2 cellular contexts compared by ENCODE assay signal in the genomic region with DNA sequence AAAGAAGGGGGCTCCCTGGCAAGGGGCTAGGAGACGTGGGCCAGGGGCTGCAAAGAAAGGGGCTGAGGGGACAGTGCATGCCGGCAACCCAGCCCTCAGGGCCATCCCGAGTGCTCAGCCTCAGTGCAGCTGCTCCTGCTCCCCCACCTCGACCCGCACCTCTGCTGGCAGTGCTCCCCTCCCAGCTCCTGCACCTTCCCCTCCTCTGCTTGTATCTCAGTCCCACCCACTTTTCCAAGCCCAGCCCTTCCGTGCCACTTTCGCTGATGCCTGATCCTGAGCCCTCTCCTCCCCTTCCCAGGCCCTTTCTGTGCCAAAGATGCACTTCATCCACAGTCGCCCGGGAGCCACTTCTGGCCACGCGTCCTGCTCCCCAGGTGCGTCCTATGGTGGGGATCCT.
TF ChIP-seq lines count a peak whose summit lies in the region.

No MANE protein-coding gene starts in this region.

TF ChIP-seq in GM23338, 12 proteins besides CTCF, POLR2A, EP300 and RAD21 (continues in another document):
- TF ChIP-seq, protein P1, sequence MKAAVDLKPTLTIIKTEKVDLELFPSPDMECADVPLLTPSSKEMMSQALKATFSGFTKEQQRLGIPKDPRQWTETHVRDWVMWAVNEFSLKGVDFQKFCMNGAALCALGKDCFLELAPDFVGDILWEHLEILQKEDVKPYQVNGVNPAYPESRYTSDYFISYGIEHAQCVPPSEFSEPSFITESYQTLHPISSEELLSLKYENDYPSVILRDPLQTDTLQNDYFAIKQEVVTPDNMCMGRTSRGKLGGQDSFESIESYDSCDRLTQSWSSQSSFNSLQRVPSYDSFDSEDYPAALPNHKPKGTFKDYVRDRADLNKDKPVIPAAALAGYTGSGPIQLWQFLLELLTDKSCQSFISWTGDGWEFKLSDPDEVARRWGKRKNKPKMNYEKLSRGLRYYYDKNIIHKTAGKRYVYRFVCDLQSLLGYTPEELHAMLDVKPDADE (IDR thresholded peaks at IDR 0.05), result no peak
- TF ChIP-seq REST (IDR thresholded peaks at IDR 0.05; ENCODE audit: unreplicated experiment) (no peak), STAT1 (IDR thresholded peaks at IDR 0.05; ENCODE audit: unreplicated experiment) (no peak), ZNF331 (CRISPR knock-in tag; IDR thresholded peaks at IDR 0.05; ENCODE audit: low read depth) (no peak), POLR2AphosphoS5 (IDR thresholded peaks at IDR 0.05; ENCODE audit: low read depth) (no peak), CREB1 (CRISPR knock-in tag; IDR thresholded peaks at IDR 0.05; ENCODE audit: low read depth) (no peak), ZNF114 (CRISPR knock-in tag; IDR thresholded peaks at IDR 0.05) (no peak), NANOG (IDR thresholded peaks at IDR 0.05; ENCODE audit: borderline replicate concordance) (no peak), EZH2 (IDR thresholded peaks at IDR 0.05; ENCODE audit: low read depth, unreplicated experiment) (no peak)
- TF ChIP-seq, protein P2, sequence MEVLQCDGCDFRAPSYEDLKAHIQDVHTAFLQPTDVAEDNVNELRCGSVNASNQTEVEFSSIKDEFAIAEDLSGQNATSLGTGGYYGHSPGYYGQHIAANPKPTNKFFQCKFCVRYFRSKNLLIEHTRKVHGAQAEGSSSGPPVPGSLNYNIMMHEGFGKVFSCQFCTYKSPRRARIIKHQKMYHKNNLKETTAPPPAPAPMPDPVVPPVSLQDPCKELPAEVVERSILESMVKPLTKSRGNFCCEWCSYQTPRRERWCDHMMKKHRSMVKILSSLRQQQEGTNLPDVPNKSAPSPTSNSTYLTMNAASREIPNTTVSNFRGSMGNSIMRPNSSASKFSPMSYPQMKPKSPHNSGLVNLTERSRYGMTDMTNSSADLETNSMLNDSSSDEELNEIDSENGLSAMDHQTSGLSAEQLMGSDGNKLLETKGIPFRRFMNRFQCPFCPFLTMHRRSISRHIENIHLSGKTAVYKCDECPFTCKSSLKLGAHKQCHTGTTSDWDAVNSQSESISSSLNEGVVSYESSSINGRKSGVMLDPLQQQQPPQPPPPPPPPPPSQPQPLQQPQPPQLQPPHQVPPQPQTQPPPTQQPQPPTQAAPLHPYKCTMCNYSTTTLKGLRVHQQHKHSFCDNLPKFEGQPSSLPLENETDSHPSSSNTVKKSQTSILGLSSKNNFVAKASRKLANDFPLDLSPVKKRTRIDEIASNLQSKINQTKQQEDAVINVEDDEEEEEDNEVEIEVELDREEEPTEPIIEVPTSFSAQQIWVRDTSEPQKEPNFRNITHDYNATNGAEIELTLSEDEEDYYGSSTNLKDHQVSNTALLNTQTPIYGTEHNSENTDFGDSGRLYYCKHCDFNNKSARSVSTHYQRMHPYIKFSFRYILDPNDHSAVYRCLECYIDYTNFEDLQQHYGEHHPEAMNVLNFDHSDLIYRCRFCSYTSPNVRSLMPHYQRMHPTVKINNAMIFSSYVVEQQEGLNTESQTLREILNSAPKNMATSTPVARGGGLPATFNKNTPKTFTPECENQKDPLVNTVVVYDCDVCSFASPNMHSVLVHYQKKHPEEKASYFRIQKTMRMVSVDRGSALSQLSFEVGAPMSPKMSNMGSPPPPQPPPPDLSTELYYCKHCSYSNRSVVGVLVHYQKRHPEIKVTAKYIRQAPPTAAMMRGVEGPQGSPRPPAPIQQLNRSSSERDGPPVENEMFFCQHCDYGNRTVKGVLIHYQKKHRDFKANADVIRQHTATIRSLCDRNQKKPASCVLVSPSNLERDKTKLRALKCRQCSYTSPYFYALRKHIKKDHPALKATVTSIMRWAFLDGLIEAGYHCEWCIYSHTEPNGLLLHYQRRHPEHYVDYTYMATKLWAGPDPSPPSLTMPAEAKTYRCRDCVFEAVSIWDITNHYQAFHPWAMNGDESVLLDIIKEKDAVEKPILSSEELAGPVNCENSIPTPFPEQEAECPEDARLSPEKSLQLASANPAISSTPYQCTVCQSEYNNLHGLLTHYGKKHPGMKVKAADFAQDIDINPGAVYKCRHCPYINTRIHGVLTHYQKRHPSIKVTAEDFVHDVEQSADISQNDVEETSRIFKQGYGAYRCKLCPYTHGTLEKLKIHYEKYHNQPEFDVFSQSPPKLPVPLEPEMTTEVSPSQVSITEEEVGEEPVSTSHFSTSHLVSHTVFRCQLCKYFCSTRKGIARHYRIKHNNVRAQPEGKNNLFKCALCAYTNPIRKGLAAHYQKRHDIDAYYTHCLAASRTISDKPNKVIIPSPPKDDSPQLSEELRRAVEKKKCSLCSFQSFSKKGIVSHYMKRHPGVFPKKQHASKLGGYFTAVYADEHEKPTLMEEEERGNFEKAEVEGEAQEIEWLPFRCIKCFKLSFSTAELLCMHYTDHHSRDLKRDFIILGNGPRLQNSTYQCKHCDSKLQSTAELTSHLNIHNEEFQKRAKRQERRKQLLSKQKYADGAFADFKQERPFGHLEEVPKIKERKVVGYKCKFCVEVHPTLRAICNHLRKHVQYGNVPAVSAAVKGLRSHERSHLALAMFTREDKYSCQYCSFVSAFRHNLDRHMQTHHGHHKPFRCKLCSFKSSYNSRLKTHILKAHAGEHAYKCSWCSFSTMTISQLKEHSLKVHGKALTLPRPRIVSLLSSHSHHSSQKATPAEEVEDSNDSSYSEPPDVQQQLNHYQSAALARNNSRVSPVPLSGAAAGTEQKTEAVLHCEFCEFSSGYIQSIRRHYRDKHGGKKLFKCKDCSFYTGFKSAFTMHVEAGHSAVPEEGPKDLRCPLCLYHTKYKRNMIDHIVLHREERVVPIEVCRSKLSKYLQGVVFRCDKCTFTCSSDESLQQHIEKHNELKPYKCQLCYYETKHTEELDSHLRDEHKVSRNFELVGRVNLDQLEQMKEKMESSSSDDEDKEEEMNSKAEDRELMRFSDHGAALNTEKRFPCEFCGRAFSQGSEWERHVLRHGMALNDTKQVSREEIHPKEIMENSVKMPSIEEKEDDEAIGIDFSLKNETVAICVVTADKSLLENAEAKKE (CRISPR knock-in tag; IDR thresholded peaks at IDR 0.05), result no peak

TF ChIP-seq in H1, 55 proteins besides CTCF, POLR2A, EP300 and RAD21 (continued from another document):
- no peak for TF ChIP-seq SP4 (IDR thresholded peaks at IDR 0.05; ENCODE audit: low read length)
- TF ChIP-seq HDAC2 (IDR thresholded peaks at IDR 0.05; ENCODE audit: borderline replicate concordance in 1 of 2, low read depth in 2 of 2, low read length in 2 of 2), result no peak
- TF ChIP-seq GABPA (IDR thresholded peaks at IDR 0.05; ENCODE audit: borderline replicate concordance, insufficient read depth, low read length), result no peak
- TF ChIP-seq, protein P3, sequence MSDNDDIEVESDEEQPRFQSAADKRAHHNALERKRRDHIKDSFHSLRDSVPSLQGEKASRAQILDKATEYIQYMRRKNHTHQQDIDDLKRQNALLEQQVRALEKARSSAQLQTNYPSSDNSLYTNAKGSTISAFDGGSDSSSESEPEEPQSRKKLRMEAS (IDR thresholded peaks at IDR 0.05), result no peak
- TF ChIP-seq, protein P4, sequence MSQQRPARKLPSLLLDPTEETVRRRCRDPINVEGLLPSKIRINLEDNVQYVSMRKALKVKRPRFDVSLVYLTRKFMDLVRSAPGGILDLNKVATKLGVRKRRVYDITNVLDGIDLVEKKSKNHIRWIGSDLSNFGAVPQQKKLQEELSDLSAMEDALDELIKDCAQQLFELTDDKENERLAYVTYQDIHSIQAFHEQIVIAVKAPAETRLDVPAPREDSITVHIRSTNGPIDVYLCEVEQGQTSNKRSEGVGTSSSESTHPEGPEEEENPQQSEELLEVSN (IDR thresholded peaks at IDR 0.05), result no peak
- no peak for TF ChIP-seq TAF1 (IDR thresholded peaks at IDR 0.05; ENCODE audit: low read depth, low read length)
- no peak for TF ChIP-seq RBBP5 (IDR thresholded peaks at IDR 0.05; ENCODE audit: borderline replicate concordance, low read depth, low read length)
- no peak for TF ChIP-seq CHD1 (IDR thresholded peaks at IDR 0.05; ENCODE audit: low read depth, low read length)
